ENCODE assay signal across 7 cellular contexts in genomic region chr22:29268511-29269229, GRCh38. TPM values are rescaled to one million over a fixed set of nuclear protein-coding genes. Genes with fewer than 3 reads are reported as not detected.
DNase-seq lines count a peak whose midpoint lies in the region; ATAC-seq and TF ChIP-seq lines count a peak whose summit lies in the region.

No MANE protein-coding gene starts in this region.

- peak overlapping the region; percentile 99 for H3K27ac Mint-ChIP-seq in activated T-helper 1 cell treated with anti-CD3 and anti-CD28 coated beads, Interleukin-12 subunit alpha, Interleukin-12 subunit beta, Interleukin-2, Interleukin-4 antibody, amounts not matched to agents 30 ng/mL and 10 ng/mL and 1 ng/mL, durations not matched to agents 14 hours and 24 hours and 36 hours
- H3K27ac Mint-ChIP-seq in natural killer cell, result peak overlapping the region; percentile 96 to 99

- H3K36me3 Mint-ChIP-seq in activated T-helper 1 cell treated with anti-CD3 and anti-CD28 coated beads, Interleukin-12 subunit alpha, Interleukin-12 subunit beta, Interleukin-2, Interleukin-4 antibody, amounts not matched to agents 30 ng/mL and 10 ng/mL and 1 ng/mL, durations not matched to agents 14 hours and 24 hours and 36 hours (ENCODE audit: low read depth), result peaks cover 55% of the 10 kb centered on the region
- H3K36me3 Mint-ChIP-seq in natural killer cell, result peaks cover 8% of the 10 kb centered on the region

- 0% methylated on average over 13 to 24 of the region's 51 CpGs for whole genome bisulfite sequencing in thyroid gland, 2 donors

- peaks cover 21 to 26% of the 10 kb centered on the region in 2 donors for H3K36me3 ChIP-seq in thyroid gland

- H3K27me3 Mint-ChIP-seq in activated T-helper 1 cell treated with anti-CD3 and anti-CD28 coated beads, Interleukin-12 subunit alpha, Interleukin-12 subunit beta, Interleukin-2, Interleukin-4 antibody, amounts not matched to agents 30 ng/mL and 10 ng/mL and 1 ng/mL, durations not matched to agents 14 hours and 24 hours and 36 hours (ENCODE audit: insufficient read depth), result no peaks in the 10 kb centered on the region
- H3K27me3 Mint-ChIP-seq in natural killer cell (ENCODE audit: low read depth in 2 of 2), result no peaks in the 10 kb centered on the region

- H3K9me3 Mint-ChIP-seq in activated T-helper 1 cell treated with anti-CD3 and anti-CD28 coated beads, Interleukin-12 subunit alpha, Interleukin-12 subunit beta, Interleukin-2, Interleukin-4 antibody, amounts not matched to agents 30 ng/mL and 10 ng/mL and 1 ng/mL, durations not matched to agents 14 hours and 24 hours and 36 hours, result no peaks in the 10 kb centered on the region
- H3K9me3 Mint-ChIP-seq in natural killer cell, result no peaks in the 10 kb centered on the region

- H3K9me3 ChIP-seq in thyroid gland, result no peaks in the 10 kb centered on the region

- H3K4me1 Mint-ChIP-seq in activated T-helper 1 cell treated with anti-CD3 and anti-CD28 coated beads, Interleukin-12 subunit alpha, Interleukin-12 subunit beta, Interleukin-2, Interleukin-4 antibody, amounts not matched to agents 30 ng/mL and 10 ng/mL and 1 ng/mL, durations not matched to agents 14 hours and 24 hours and 36 hours (ENCODE audit: low read depth), result peaks cover 57% of the 10 kb centered on the region
- H3K4me1 Mint-ChIP-seq in natural killer cell, result peaks cover 65 to 70% of the 10 kb centered on the region in 2 donors

- H3K27ac ChIP-seq in thyroid gland, result peak overlapping the region; percentile 95 to 98 (median 98)

- peak; percentile 16 for ATAC-seq in GM18505 (IDR thresholded peaks at IDR 0.05; ENCODE audit: unreplicated experiment)
- peak; percentile 26 for ATAC-seq in HG02642 (IDR thresholded peaks at IDR 0.05; ENCODE audit: poor library complexity, unreplicated experiment)
- ATAC-seq in natural killer cell, result peak; percentile 19 to 23 (median 21)

- H3K4me3 Mint-ChIP-seq in activated T-helper 1 cell treated with anti-CD3 and anti-CD28 coated beads, Interleukin-12 subunit alpha, Interleukin-12 subunit beta, Interleukin-2, Interleukin-4 antibody, amounts not matched to agents 30 ng/mL and 10 ng/mL and 1 ng/mL, durations not matched to agents 14 hours and 24 hours and 36 hours, result peak overlapping the region; percentile 96
- H3K4me3 Mint-ChIP-seq in natural killer cell, result peak overlapping the region; percentile 98

- H3K27me3 ChIP-seq in thyroid gland, result no peaks in the 10 kb centered on the region

- DNase-seq in NCI-H2171 (lab: John Stamatoyannopoulos, UW), result peak; percentile 37
- DNase-seq in activated T-helper 1 cell treated with anti-CD3 and anti-CD28 coated beads, Interleukin-12 subunit alpha, Interleukin-12 subunit beta, Interleukin-2, Interleukin-4 antibody, amounts not matched to agents 30 ng/mL and 10 ng/mL and 1 ng/mL, durations not matched to agents 14 hours and 24 hours and 36 hours (ENCODE audit: low spot score), result peak; percentile 35
- DNase-seq in fibroblast of pulmonary artery (ENCODE audit: low read depth), result peak; percentile 77
- peak; percentile 53 for DNase-seq in natural killer cell
- DNase-seq in thyroid gland, result peak; percentile 51 to 57

- intact Hi-C loops in activated T-helper 1 cell treated with anti-CD3 and anti-CD28 coated beads, Interleukin-12 subunit alpha, Interleukin-12 subunit beta, Interleukin-2, Interleukin-4 antibody, amounts not matched to agents 30 ng/mL and 10 ng/mL and 1 ng/mL, durations not matched to agents 14 hours and 24 hours and 36 hours (cut with micrococcal nuclease), result loop anchor here (2.0 to 10.0 kb wide), 4 partner anchors 384 to 1350 kb away; partner anchors contain the start of genes CCDC117, PITPNB, UQCR10 and ZMAT5
- intact Hi-C loops in natural killer cell (cut with micrococcal nuclease) (loop anchor here (10.0 kb wide), 1 partner anchor 1354 kb away; the partner anchor contains the start of gene PITPNB), thyroid gland (cut with DNase I) (no loop called here)

- no peak for TF ChIP-seq POLR2A in GM18505 (IDR thresholded peaks at IDR 0.05; ENCODE audit: borderline replicate concordance, extremely low read depth, insufficient read depth, insufficient read length)
- no peak for TF ChIP-seq POLR2A in thyroid gland (IDR thresholded peaks at IDR 0.05)

- H3K4me3 ChIP-seq in fibroblast of pulmonary artery (replicated peaks; ENCODE audit: low read depth, low read length), result peak overlapping the region; percentile 93
- H3K4me3 ChIP-seq in thyroid gland (replicated peaks in 1 of 3), result peak overlapping the region; percentile 49 to 92 (median 78)

- TF ChIP-seq CTCF in fibroblast of pulmonary artery (IDR thresholded peaks at IDR 0.05; ENCODE audit: low read length, missing control alignments) (no peak), natural killer cell (IDR thresholded peaks at IDR 0.05) (no peak), thyroid gland (IDR thresholded peaks at IDR 0.05) (no peak)

- peaks cover 35 to 44% of the 10 kb centered on the region in 2 donors for H3K4me1 ChIP-seq in thyroid gland

RNA-seq across cellular contexts. Expression of gene EWSR1, which starts 0.6 kb away (rescaled TPM):
- 454 and 463 TPM in 2 replicates for total RNA-seq in activated T-helper 1 cell treated with anti-CD3 and anti-CD28 coated beads, Interleukin-12 subunit alpha, Interleukin-12 subunit beta, Interleukin-2, Interleukin-4 antibody, amounts not matched to agents 30 ng/mL and 10 ng/mL and 1 ng/mL, durations not matched to agents 14 hours and 24 hours and 36 hours
- total RNA-seq in natural killer cell (100 to 1,000 TPM; 366 to 387 (median 382) TPM), thyroid gland (100 to 1,000 TPM; 205 to 290 (median 258) TPM)

RNA-seq across cellular contexts. Expression of gene RHBDD3, which starts 0.9 kb away (rescaled TPM):
- 53.3 and 59.4 TPM in 2 replicates for total RNA-seq in activated T-helper 1 cell treated with anti-CD3 and anti-CD28 coated beads, Interleukin-12 subunit alpha, Interleukin-12 subunit beta, Interleukin-2, Interleukin-4 antibody, amounts not matched to agents 30 ng/mL and 10 ng/mL and 1 ng/mL, durations not matched to agents 14 hours and 24 hours and 36 hours
- total RNA-seq in natural killer cell, result 10 to 100 TPM; 16.6 to 20.9 (median 17.9) TPM
- total RNA-seq in thyroid gland, result 10 to 100 TPM; 27.8 to 54.9 (median 48.9) TPM

RNA-seq across cellular contexts. Expression of gene GAS2L1, which starts 37.8 kb away (rescaled TPM):
- 2.6 and 3.2 TPM in 2 replicates for total RNA-seq in activated T-helper 1 cell treated with anti-CD3 and anti-CD28 coated beads, Interleukin-12 subunit alpha, Interleukin-12 subunit beta, Interleukin-2, Interleukin-4 antibody, amounts not matched to agents 30 ng/mL and 10 ng/mL and 1 ng/mL, durations not matched to agents 14 hours and 24 hours and 36 hours
- total RNA-seq in natural killer cell (1 to 10 TPM in 2 of 3 donors, under 1 TPM in 1; 0.57 to 4.1 (median 2.8) TPM), thyroid gland (10 to 100 TPM in 3 of 4 donors, 1 to 10 TPM in 1; 9.3 to 22.2 (median 15.7) TPM)

RNA-seq across cellular contexts. Expression of gene RASL10A, which starts 46.8 kb away (rescaled TPM):
- total RNA-seq in activated T-helper 1 cell treated with anti-CD3 and anti-CD28 coated beads, Interleukin-12 subunit alpha, Interleukin-12 subunit beta, Interleukin-2, Interleukin-4 antibody, amounts not matched to agents 30 ng/mL and 10 ng/mL and 1 ng/mL, durations not matched to agents 14 hours and 24 hours and 36 hours, result 0.15 and 0.65 TPM in 2 replicates
- total RNA-seq in natural killer cell (under 1 TPM in 2 of 3 donors, not detected in 1; 0.20 to 0.28 TPM), thyroid gland (1 to 10 TPM in 1 of 4 donors, under 1 TPM in 1, not detected in 2; 0.67 to 1.7 TPM)

Comparison
In these comparisons a context has a peak if more than half of its experiments do, and no peak if none do; other contexts are left out.
1. Peak in every context shown above with its lines: DNase-seq, ATAC-seq, H3K4me3 ChIP-seq and H3K27ac ChIP-seq.